In genomic region chr3:37862712-37863551, GRCh38 we compare ENCODE assay signal across 8 cellular contexts. TPM values are rescaled to one million over a fixed set of nuclear protein-coding genes. Genes with fewer than 3 reads are reported as not detected.
DNase-seq lines count a peak whose midpoint lies in the region; ATAC-seq and TF ChIP-seq lines count a peak whose summit lies in the region.

No MANE protein-coding gene starts in this region.

- ATAC-seq in HG02884 (IDR thresholded peaks at IDR 0.05; ENCODE audit: unreplicated experiment): no peak
- ATAC-seq in HG02763 (IDR thresholded peaks at IDR 0.05; ENCODE audit: unreplicated experiment): no peak

- H3K27ac ChIP-seq in C4-2B: peak overlapping the region; percentile 96

- H3K4me3 ChIP-seq in LNCaP clone FGC (ENCODE audit: low read depth, low read length): peak overlapping the region; percentile 61
- H3K4me3 ChIP-seq in choroid plexus epithelial cell (ENCODE audit: low read depth, low read length): peak overlapping the region; percentile 72

- H3K4me3 Mint-ChIP-seq in type B pancreatic cell: peak overlapping the region; percentile 94

- no peaks in the 10 kb centered on the region for H3K9me3 Mint-ChIP-seq in type B pancreatic cell

- H3K27ac Mint-ChIP-seq in type B pancreatic cell: peak overlapping the region; percentile 92

- no peak for DNase-seq in LNCaP clone FGC (ENCODE audit: low read depth)
- DNase-seq in choroid plexus epithelial cell (ENCODE audit: low read depth): peak; percentile 66
- DNase-seq in medulla oblongata (ENCODE audit: extremely low spot score): peak; percentile 69
- DNase-seq in type B pancreatic cell (ENCODE audit: extremely low spot score, unreplicated experiment): no peak
- no peak for DNase-seq in mucosa of gallbladder (ENCODE audit: low spot score)

- H3K4me1 Mint-ChIP-seq in type B pancreatic cell (ENCODE audit: unreplicated experiment): peaks cover 26% of the 10 kb centered on the region

- no peaks in the 10 kb centered on the region for H3K36me3 Mint-ChIP-seq in type B pancreatic cell

- TF ChIP-seq CTCF in C4-2B (conservative IDR thresholded peaks at IDR 0.05) (no peak), LNCaP clone FGC (IDR thresholded peaks at IDR 0.05; ENCODE audit: control insufficient read depth, extremely low read depth, insufficient read depth) (no peak), choroid plexus epithelial cell (conservative IDR thresholded peaks at IDR 0.05; ENCODE audit: low read depth, low read length) (no peak), type B pancreatic cell (conservative IDR thresholded peaks at IDR 0.05) (no peak)

- no peaks in the 10 kb centered on the region for H3K27me3 Mint-ChIP-seq in type B pancreatic cell

RNA-seq across cellular contexts. Expression of gene CTDSPL, which starts 1.3 kb away (rescaled TPM):
- total RNA-seq in type B pancreatic cell (ENCODE audit: low replicate concordance): 72.7 and 98.4 TPM in 2 replicates
- total RNA-seq in mucosa of gallbladder: 176 TPM

Comparison
In these comparisons a context has a peak if more than half of its experiments do, and no peak if none do; other contexts are left out.
1. DNase-seq: peak in choroid plexus epithelial cell (single experiment) and medulla oblongata (single experiment); none in LNCaP clone FGC (single experiment), type B pancreatic cell (single experiment) and mucosa of gallbladder (single experiment).